8 cellular contexts compared by ENCODE assay signal in genomic region chr16:1420540-1421205, GRCh38. TPM values are rescaled to one million over a fixed set of nuclear protein-coding genes. Genes with fewer than 3 reads are reported as not detected.
DNase-seq lines count a peak whose midpoint lies in the region; ATAC-seq and TF ChIP-seq lines count a peak whose summit lies in the region.

UQCC4 (minus strand) TSS chr16:1420747; CDS start chr16:1420723, 24 bp downstream.

- H3K9me3 ChIP-seq in right lobe of liver = no peaks in the 10 kb centered on the region

- ATAC-seq in GM19397 (IDR thresholded peaks at IDR 0.05; ENCODE audit: unreplicated experiment) = peak; percentile 93
- peak; percentile 88 for ATAC-seq in HG03571 (IDR thresholded peaks at IDR 0.05; ENCODE audit: unreplicated experiment)
- peak; percentile 97 to 99 (median 98) for ATAC-seq in right lobe of liver

- WGBS in right lobe of liver (ENCODE audit: insufficient coverage, low coverage, low lambda C conversion rate, missing lambda C conversion rate) = 0% methylated on average over 3 of the region's 71 CpGs

- intact Hi-C loops in CD14-positive monocyte (cut with micrococcal nuclease) (loop anchor here (1.0 to 10.0 kb wide), 6 partner anchors 53 to 364 kb away; partner anchors contain the start of genes CRAMP1 (in 1 of the 2), EME2 (in 1 of the 2), IFT140 (in 1 of the 2) and MAPK8IP3 (in 1 of the 2)), dorsolateral prefrontal cortex (cut with DNase I) (loop anchor here (2.0 to 10.0 kb wide), 6 partner anchors 54 to 736 kb away; partner anchors contain the start of genes GNPTG (in 2 of the 2), TSR3 (in 2 of the 2), CLCN7 (in 1 of the 2) and JMJD8 (in 1 of the 2)), right lobe of liver (cut with DNase I) (no loop called here)
- intact Hi-C loops in activated CD4-positive, alpha-beta memory T cell treated with anti-CD3 and anti-CD28 coated beads for 36 hours (cut with micrococcal nuclease) = loop anchor here (1.0 to 5.0 kb wide), 6 partner anchors 42 to 352 kb away; partner anchors contain the start of genes CRAMP1, EME2, IFT140 and MRPS34

- peaks cover 2 to 5% of the 10 kb centered on the region in 2 donors for H3K36me3 Mint-ChIP-seq in CD14-positive monocyte
- H3K36me3 Mint-ChIP-seq in activated CD4-positive, alpha-beta memory T cell treated with anti-CD3 and anti-CD28 coated beads for 36 hours = peaks cover 2% of the 10 kb centered on the region

- H3K27ac ChIP-seq in dorsolateral prefrontal cortex (peak within 1 kb of the TSS; percentile 76 to 98 (median 94)), right lobe of liver (peak within 1 kb of the TSS; percentile 86 to 89 (median 88))

- no peaks in the 10 kb centered on the region for H3K27me3 Mint-ChIP-seq in CD14-positive monocyte (ENCODE audit: low read depth in 3 of 3)
- H3K27me3 Mint-ChIP-seq in activated CD4-positive, alpha-beta memory T cell treated with anti-CD3 and anti-CD28 coated beads for 36 hours = no peaks in the 10 kb centered on the region

- peak within 1 kb of the TSS; percentile 86 to 93 for H3K4me3 Mint-ChIP-seq in CD14-positive monocyte
- peak within 1 kb of the TSS; percentile 87 for H3K4me3 Mint-ChIP-seq in activated CD4-positive, alpha-beta memory T cell treated with anti-CD3 and anti-CD28 coated beads for 36 hours

- H3K4me3 ChIP-seq in dorsolateral prefrontal cortex = peak within 1 kb of the TSS; percentile 75 to 99 (median 94)
- peak within 1 kb of the TSS; percentile 72 to 100 (median 95) for H3K4me3 ChIP-seq in right lobe of liver

- CTCF ChIA-PET in activated CD4-positive, alpha-beta memory T cell treated with anti-CD3 and anti-CD28 coated beads for 36 hours (lab: Charles Lee) = interaction anchor here (0.8 to 1.7 kb wide), 4 partner anchors 41 to 285 kb away, joined by 3 to 6 read pairs (median 4); partner anchors contain the start of gene MAPK8IP3

- H3K4me1 Mint-ChIP-seq in CD14-positive monocyte = peaks cover 19% of the 10 kb centered on the region
- peaks cover 26% of the 10 kb centered on the region for H3K4me1 Mint-ChIP-seq in activated CD4-positive, alpha-beta memory T cell treated with anti-CD3 and anti-CD28 coated beads for 36 hours (ENCODE audit: low read depth)

- H3K9me3 Mint-ChIP-seq in CD14-positive monocyte = peaks cover 0 to 5% (median 3%) of the 10 kb centered on the region in 7 donors
- no peaks in the 10 kb centered on the region for H3K9me3 Mint-ChIP-seq in activated CD4-positive, alpha-beta memory T cell treated with anti-CD3 and anti-CD28 coated beads for 36 hours

- TF ChIP-seq POLR2A in right lobe of liver (IDR thresholded peaks at IDR 0.05) = peak; percentile 58

- H3K27ac Mint-ChIP-seq in CD14-positive monocyte = peak within 1 kb of the TSS; percentile 86 to 96 (median 95)
- peak within 1 kb of the TSS; percentile 97 for H3K27ac Mint-ChIP-seq in activated CD4-positive, alpha-beta memory T cell treated with anti-CD3 and anti-CD28 coated beads for 36 hours

- TF ChIP-seq CTCF in CD14-positive monocyte (IDR thresholded peaks at IDR 0.05) (no peak), dorsolateral prefrontal cortex (IDR thresholded peaks at IDR 0.05 in 54 of 56, conservative IDR thresholded peaks at IDR 0.05 in 2 of 56; ENCODE audit: low read depth in 1 of 56, partially characterized antibody in 56 of 56) (peak in 22 of 56 donors; percentile 4 to 44 (median 23)), right lobe of liver (IDR thresholded peaks at IDR 0.05) (no peak)

- POLR2A ChIA-PET in activated CD4-positive, alpha-beta memory T cell treated with anti-CD3 and anti-CD28 coated beads for 36 hours (lab: Charles Lee) = interaction anchor here (0.7 to 1.8 kb wide), 14 partner anchors 9 to 361 kb away, joined by 3 to 14 read pairs (median 4); partner anchors contain the start of genes MAPK8IP3, TELO2 and UBE2I

- peaks cover 0 to 11% (median 6%) of the 10 kb centered on the region in 4 donors for H3K4me1 ChIP-seq in right lobe of liver

- no peaks in the 10 kb centered on the region for H3K27me3 ChIP-seq in dorsolateral prefrontal cortex
- H3K27me3 ChIP-seq in right lobe of liver = no peaks in the 10 kb centered on the region

- no peaks in the 10 kb centered on the region for H3K36me3 ChIP-seq in right lobe of liver

- DNase-seq in CD14-positive monocyte (ENCODE audit: low spot score) (peak; percentile 98), NCI-H82 (lab: John Stamatoyannopoulos, UW) (peak; percentile 99), dorsolateral prefrontal cortex (peak; percentile 97 to 100 (median 99)), right lobe of liver (peak; percentile 98 to 99 (median 98))
- DNase-seq in activated CD4-positive, alpha-beta memory T cell treated with anti-CD3 and anti-CD28 coated beads for 36 hours = peak; percentile 100
- DNase-seq in stimulated activated CD4-positive, alpha-beta T cell treated with anti-CD3 and anti-CD28 coated beads, Interleukin-4, amount 100 ng/mL, for 4 hours = peak; percentile 98 to 99

RNA-seq across cellular contexts. Expression of gene UQCC4, which starts in this region (rescaled TPM):
- 10 to 100 TPM; 35.3 to 48.8 TPM for polyA plus RNA-seq in CD14-positive monocyte
- total RNA-seq in activated CD4-positive, alpha-beta memory T cell treated with anti-CD3 and anti-CD28 coated beads for 36 hours = 10 to 100 TPM; 14.1 to 15.0 TPM
- total RNA-seq in dorsolateral prefrontal cortex = 10 to 100 TPM in 99 of 120 experiments, 1 to 10 TPM in 21; 6.3 to 19.7 (median 12.3) TPM
- total RNA-seq in right lobe of liver = 10 to 100 TPM in 1 of 6 experiments, 1 to 10 TPM in 5; 5.6 to 11.5 (median 6.0) TPM

Comparison
In these comparisons a context has a peak if more than half of its experiments do, and no peak if none do; other contexts are left out.
1. Peak in every context shown above with its lines: DNase-seq, ATAC-seq, H3K4me3 ChIP-seq and H3K27ac ChIP-seq.
2. intact Hi-C loops: an anchor here in CD14-positive monocyte (1.0 to 10.0 kb wide), activated CD4-positive, alpha-beta memory T cell treated with anti-CD3 and anti-CD28 coated beads for 36 hours (1.0 to 5.0 kb wide) and dorsolateral prefrontal cortex (2.0 to 10.0 kb wide); none called in right lobe of liver.